ENCODE assay signal across 1 cellular context in the genomic region with DNA sequence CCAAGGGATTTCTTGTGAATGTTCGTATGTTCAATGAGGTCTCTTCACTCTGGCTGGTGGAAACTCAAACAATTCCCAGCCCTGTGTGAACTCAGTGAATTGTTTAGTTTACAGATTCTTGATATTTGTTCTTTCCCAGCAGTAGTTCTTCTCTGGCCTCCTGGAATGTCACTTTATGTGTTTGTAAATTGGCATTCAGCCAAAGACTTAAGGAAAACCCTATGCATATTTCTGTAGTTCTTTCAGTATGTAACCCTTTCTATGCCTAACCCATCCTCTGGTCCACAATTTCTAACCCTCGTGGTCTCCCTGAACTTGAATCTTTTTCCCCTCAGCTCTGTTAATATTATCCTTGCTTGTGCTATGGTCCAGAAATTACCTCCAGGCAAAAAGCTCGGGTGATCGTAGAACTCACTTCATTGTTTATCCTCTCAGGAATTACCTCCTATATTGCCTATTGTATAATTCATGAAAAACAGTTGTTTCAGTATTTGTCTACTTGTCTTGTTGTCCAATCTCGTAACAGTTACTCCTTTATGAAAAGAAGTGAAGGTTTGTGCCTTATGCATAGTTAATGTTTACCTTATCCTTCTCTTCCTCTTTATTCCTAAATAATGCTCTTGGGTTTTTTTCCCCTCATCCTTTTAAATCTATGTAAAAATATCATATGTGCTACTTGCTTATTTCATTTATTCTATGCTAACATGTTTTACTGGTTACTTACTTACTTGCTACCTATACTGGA.
TF ChIP-seq lines count a peak whose summit lies in the region.

No MANE protein-coding gene starts in this region.

TF ChIP-seq in K562, 482 proteins besides CTCF, POLR2A, EP300 and RAD21 (continued from another document):
- TF ChIP-seq ZNF609 (CRISPR knock-in tag; IDR thresholded peaks at IDR 0.05; ENCODE audit: borderline replicate concordance) (no peak), ZNF239 (CRISPR knock-in tag; IDR thresholded peaks at IDR 0.05) (no peak), CBX5 (IDR thresholded peaks at IDR 0.05; ENCODE audit: borderline replicate concordance, low read depth) (no peak), NFIC (IDR thresholded peaks at IDR 0.05) (peak; percentile 87), BRCA1 (IDR thresholded peaks at IDR 0.05) (no peak), BRCA1 (CRISPR knock-in tag; IDR thresholded peaks at IDR 0.05) (no peak), E2F6 (IDR thresholded peaks at IDR 0.05; ENCODE audit: borderline replicate concordance in 1 of 2, extremely low read depth in 1 of 2, insufficient read depth in 1 of 2, insufficient read length in 1 of 2, low read depth in 1 of 2, low read length in 1 of 2, poor library complexity in 1 of 2, severe bottlenecking in 1 of 2) (no peak), NFIX (CRISPR knock-in tag; IDR thresholded peaks at IDR 0.05; ENCODE audit: low read depth) (peak; percentile 61)
